1 cellular context compared by ENCODE assay signal in the genomic region with DNA sequence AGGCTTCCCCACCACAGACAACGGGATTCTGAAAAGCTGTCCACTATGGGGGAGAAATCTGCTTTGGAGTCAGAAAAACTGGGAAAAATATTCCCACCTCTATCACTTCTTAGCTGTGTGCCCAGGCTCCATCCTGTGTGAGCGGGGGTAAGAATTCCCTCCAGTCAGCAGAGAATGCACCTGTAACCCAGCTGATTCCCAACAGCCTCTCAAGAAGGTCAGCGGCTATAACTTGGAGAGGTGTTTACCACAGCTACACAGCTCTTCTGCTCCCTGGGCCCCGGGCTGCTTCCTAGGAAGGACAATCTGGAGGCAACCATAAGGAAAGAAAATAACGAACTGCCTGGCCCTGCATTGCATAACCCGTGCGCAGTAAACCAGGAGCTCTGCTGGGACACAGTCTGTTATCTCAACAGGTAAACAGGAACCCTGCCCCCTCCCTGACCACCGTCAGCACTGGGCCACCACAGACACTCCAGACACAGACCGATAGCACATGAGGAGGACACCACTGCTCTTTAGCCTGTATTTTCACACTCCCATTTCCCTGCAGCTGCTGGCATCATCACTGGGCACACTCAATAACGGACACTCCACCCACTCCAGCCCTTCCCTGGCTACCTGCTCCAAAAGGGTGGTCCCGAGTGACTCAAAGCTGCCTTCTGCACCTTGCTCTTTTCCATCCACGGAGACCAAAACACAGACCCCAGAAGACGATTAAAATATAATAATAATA.
TF ChIP-seq lines count a peak whose summit lies in the region.

No MANE protein-coding gene starts in this region.

TF ChIP-seq in HepG2, 621 proteins besides CTCF, POLR2A, EP300 and RAD21 (continued from another document and continues in another):
- TF ChIP-seq, protein P1, sequence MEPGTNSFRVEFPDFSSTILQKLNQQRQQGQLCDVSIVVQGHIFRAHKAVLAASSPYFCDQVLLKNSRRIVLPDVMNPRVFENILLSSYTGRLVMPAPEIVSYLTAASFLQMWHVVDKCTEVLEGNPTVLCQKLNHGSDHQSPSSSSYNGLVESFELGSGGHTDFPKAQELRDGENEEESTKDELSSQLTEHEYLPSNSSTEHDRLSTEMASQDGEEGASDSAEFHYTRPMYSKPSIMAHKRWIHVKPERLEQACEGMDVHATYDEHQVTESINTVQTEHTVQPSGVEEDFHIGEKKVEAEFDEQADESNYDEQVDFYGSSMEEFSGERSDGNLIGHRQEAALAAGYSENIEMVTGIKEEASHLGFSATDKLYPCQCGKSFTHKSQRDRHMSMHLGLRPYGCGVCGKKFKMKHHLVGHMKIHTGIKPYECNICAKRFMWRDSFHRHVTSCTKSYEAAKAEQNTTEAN (CRISPR knock-in tag; conservative IDR thresholded peaks at IDR 0.05): peak; percentile 82; the same call in 1 of the 2 replicates
- TF ChIP-seq CENPX (CRISPR knock-in tag; IDR thresholded peaks at IDR 0.05): no peak
- TF ChIP-seq ZSCAN30 (CRISPR knock-in tag; IDR thresholded peaks at IDR 0.05): no peak
- TF ChIP-seq, protein P2, sequence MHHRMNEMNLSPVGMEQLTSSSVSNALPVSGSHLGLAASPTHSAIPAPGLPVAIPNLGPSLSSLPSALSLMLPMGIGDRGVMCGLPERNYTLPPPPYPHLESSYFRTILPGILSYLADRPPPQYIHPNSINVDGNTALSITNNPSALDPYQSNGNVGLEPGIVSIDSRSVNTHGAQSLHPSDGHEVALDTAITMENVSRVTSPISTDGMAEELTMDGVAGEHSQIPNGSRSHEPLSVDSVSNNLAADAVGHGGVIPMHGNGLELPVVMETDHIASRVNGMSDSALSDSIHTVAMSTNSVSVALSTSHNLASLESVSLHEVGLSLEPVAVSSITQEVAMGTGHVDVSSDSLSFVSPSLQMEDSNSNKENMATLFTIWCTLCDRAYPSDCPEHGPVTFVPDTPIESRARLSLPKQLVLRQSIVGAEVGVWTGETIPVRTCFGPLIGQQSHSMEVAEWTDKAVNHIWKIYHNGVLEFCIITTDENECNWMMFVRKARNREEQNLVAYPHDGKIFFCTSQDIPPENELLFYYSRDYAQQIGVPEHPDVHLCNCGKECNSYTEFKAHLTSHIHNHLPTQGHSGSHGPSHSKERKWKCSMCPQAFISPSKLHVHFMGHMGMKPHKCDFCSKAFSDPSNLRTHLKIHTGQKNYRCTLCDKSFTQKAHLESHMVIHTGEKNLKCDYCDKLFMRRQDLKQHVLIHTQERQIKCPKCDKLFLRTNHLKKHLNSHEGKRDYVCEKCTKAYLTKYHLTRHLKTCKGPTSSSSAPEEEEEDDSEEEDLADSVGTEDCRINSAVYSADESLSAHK (CRISPR knock-in tag; IDR thresholded peaks at IDR 0.05; ENCODE audit: borderline replicate concordance): no peak
- TF ChIP-seq, protein P3, sequence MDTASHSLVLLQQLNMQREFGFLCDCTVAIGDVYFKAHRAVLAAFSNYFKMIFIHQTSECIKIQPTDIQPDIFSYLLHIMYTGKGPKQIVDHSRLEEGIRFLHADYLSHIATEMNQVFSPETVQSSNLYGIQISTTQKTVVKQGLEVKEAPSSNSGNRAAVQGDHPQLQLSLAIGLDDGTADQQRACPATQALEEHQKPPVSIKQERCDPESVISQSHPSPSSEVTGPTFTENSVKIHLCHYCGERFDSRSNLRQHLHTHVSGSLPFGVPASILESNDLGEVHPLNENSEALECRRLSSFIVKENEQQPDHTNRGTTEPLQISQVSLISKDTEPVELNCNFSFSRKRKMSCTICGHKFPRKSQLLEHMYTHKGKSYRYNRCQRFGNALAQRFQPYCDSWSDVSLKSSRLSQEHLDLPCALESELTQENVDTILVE (CRISPR knock-in tag; IDR thresholded peaks at IDR 0.05): peak; percentile 94
- TF ChIP-seq KMT2A (CRISPR knock-in tag; IDR thresholded peaks at IDR 0.05): peak; percentile 77
- TF ChIP-seq ZNF124 (CRISPR knock-in tag; IDR thresholded peaks at IDR 0.05): peak; percentile 90
- TF ChIP-seq KLF6 (CRISPR knock-in tag; IDR thresholded peaks at IDR 0.05): no peak; the same call in 1 of the 2 replicates
- no peak for TF ChIP-seq MEIS1 (CRISPR knock-in tag; IDR thresholded peaks at IDR 0.05; ENCODE audit: borderline replicate concordance)
- TF ChIP-seq, protein P4, sequence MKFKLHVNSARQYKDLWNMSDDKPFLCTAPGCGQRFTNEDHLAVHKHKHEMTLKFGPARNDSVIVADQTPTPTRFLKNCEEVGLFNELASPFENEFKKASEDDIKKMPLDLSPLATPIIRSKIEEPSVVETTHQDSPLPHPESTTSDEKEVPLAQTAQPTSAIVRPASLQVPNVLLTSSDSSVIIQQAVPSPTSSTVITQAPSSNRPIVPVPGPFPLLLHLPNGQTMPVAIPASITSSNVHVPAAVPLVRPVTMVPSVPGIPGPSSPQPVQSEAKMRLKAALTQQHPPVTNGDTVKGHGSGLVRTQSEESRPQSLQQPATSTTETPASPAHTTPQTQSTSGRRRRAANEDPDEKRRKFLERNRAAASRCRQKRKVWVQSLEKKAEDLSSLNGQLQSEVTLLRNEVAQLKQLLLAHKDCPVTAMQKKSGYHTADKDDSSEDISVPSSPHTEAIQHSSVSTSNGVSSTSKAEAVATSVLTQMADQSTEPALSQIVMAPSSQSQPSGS (CRISPR knock-in tag; IDR thresholded peaks at IDR 0.05): peak; percentile 58; the same call in 1 of the 2 replicates
- TF ChIP-seq, protein P5, sequence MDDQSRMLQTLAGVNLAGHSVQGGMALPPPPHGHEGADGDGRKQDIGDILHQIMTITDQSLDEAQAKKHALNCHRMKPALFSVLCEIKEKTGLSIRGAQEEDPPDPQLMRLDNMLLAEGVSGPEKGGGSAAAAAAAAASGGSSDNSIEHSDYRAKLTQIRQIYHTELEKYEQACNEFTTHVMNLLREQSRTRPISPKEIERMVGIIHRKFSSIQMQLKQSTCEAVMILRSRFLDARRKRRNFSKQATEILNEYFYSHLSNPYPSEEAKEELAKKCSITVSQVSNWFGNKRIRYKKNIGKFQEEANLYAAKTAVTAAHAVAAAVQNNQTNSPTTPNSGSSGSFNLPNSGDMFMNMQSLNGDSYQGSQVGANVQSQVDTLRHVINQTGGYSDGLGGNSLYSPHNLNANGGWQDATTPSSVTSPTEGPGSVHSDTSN (CRISPR knock-in tag; IDR thresholded peaks at IDR 0.05; ENCODE audit: borderline replicate concordance): no peak
- TF ChIP-seq ZFP36L1 (CRISPR knock-in tag; IDR thresholded peaks at IDR 0.05): 0 out of 2 replicates have a peak, but pooled peaks have one; percentile 72
- TF ChIP-seq POGZ (CRISPR knock-in tag; IDR thresholded peaks at IDR 0.05): peak; percentile 54
- TF ChIP-seq, protein P6, sequence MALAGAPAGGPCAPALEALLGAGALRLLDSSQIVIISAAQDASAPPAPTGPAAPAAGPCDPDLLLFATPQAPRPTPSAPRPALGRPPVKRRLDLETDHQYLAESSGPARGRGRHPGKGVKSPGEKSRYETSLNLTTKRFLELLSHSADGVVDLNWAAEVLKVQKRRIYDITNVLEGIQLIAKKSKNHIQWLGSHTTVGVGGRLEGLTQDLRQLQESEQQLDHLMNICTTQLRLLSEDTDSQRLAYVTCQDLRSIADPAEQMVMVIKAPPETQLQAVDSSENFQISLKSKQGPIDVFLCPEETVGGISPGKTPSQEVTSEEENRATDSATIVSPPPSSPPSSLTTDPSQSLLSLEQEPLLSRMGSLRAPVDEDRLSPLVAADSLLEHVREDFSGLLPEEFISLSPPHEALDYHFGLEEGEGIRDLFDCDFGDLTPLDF (CRISPR knock-in tag; IDR thresholded peaks at IDR 0.05): no peak
- TF ChIP-seq NCOR1 (IDR thresholded peaks at IDR 0.05; ENCODE audit: borderline replicate concordance, low read length): no peak; the same call in 1 of the 2 replicates
- TF ChIP-seq, protein P7, sequence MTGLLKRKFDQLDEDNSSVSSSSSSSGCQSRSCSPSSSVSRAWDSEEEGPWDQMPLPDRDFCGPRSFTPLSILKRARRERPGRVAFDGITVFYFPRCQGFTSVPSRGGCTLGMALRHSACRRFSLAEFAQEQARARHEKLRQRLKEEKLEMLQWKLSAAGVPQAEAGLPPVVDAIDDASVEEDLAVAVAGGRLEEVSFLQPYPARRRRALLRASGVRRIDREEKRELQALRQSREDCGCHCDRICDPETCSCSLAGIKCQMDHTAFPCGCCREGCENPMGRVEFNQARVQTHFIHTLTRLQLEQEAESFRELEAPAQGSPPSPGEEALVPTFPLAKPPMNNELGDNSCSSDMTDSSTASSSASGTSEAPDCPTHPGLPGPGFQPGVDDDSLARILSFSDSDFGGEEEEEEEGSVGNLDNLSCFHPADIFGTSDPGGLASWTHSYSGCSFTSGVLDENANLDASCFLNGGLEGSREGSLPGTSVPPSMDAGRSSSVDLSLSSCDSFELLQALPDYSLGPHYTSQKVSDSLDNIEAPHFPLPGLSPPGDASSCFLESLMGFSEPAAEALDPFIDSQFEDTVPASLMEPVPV (CRISPR knock-in tag; IDR thresholded peaks at IDR 0.05): peak; percentile 66; the same call in 1 of the 2 replicates
- TF ChIP-seq, protein P8, sequence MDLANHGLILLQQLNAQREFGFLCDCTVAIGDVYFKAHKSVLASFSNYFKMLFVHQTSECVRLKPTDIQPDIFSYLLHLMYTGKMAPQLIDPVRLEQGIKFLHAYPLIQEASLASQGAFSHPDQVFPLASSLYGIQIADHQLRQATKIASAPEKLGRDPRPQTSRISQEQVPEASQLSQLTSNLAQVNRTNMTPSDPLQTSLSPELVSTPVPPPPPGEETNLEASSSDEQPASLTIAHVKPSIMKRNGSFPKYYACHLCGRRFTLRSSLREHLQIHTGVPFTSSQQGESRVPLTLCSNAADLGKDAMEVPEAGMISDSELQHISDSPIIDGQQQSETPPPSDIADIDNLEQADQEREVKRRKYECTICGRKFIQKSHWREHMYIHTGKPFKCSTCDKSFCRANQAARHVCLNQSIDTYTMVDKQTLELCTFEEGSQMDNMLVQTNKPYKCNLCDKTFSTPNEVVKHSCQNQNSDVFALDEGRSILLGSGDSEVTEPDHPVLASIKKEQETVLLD (CRISPR knock-in tag; IDR thresholded peaks at IDR 0.05; ENCODE audit: low read depth): peak; percentile 71; the same call in 1 of the 2 replicates
- TF ChIP-seq, protein P9, sequence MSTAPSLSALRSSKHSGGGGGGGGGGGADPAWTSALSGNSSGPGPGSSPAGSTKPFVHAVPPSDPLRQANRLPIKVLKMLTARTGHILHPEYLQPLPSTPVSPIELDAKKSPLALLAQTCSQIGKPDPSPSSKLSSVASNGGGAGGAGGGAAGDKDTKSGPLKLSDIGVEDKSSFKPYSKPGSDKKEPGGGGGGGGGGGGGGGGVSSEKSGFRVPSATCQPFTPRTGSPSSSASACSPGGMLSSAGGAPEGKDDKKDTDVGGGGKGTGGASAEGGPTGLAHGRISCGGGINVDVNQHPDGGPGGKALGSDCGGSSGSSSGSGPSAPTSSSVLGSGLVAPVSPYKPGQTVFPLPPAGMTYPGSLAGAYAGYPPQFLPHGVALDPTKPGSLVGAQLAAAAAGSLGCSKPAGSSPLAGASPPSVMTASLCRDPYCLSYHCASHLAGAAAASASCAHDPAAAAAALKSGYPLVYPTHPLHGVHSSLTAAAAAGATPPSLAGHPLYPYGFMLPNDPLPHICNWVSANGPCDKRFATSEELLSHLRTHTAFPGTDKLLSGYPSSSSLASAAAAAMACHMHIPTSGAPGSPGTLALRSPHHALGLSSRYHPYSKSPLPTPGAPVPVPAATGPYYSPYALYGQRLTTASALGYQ (CRISPR knock-in tag; IDR thresholded peaks at IDR 0.05): peak; percentile 47; the same call in 1 of the 2 replicates
- TF ChIP-seq, protein P10, sequence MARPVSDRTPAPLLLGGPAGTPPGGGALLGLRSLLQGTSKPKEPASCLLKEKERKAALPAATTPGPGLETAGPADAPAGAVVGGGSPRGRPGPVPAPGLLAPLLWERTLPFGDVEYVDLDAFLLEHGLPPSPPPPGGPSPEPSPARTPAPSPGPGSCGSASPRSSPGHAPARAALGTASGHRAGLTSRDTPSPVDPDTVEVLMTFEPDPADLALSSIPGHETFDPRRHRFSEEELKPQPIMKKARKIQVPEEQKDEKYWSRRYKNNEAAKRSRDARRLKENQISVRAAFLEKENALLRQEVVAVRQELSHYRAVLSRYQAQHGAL (CRISPR knock-in tag; IDR thresholded peaks at IDR 0.05; ENCODE audit: not compliant biosample characterization): no peak
- peak; percentile 66 for TF ChIP-seq ISL2 (CRISPR knock-in tag; IDR thresholded peaks at IDR 0.05)
- TF ChIP-seq, protein P11, sequence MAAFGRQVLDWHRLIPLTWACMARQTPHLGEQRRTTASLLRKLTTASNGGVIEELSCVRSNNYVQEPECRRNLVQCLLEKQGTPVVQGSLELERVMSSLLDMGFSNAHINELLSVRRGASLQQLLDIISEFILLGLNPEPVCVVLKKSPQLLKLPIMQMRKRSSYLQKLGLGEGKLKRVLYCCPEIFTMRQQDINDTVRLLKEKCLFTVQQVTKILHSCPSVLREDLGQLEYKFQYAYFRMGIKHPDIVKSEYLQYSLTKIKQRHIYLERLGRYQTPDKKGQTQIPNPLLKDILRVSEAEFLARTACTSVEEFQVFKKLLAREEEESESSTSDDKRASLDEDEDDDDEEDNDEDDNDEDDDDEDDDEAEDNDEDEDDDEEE (CRISPR knock-in tag; IDR thresholded peaks at IDR 0.05): no peak
- TF ChIP-seq, protein P12, sequence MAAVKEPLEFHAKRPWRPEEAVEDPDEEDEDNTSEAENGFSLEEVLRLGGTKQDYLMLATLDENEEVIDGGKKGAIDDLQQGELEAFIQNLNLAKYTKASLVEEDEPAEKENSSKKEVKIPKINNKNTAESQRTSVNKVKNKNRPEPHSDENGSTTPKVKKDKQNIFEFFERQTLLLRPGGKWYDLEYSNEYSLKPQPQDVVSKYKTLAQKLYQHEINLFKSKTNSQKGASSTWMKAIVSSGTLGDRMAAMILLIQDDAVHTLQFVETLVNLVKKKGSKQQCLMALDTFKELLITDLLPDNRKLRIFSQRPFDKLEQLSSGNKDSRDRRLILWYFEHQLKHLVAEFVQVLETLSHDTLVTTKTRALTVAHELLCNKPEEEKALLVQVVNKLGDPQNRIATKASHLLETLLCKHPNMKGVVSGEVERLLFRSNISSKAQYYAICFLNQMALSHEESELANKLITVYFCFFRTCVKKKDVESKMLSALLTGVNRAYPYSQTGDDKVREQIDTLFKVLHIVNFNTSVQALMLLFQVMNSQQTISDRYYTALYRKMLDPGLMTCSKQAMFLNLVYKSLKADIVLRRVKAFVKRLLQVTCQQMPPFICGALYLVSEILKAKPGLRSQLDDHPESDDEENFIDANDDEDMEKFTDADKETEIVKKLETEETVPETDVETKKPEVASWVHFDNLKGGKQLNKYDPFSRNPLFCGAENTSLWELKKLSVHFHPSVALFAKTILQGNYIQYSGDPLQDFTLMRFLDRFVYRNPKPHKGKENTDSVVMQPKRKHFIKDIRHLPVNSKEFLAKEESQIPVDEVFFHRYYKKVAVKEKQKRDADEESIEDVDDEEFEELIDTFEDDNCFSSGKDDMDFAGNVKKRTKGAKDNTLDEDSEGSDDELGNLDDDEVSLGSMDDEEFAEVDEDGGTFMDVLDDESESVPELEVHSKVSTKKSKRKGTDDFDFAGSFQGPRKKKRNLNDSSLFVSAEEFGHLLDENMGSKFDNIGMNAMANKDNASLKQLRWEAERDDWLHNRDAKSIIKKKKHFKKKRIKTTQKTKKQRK (IDR thresholded peaks at IDR 0.05; ENCODE audit: low read length): no peak
- no peak for TF ChIP-seq ATRX (CRISPR knock-in tag; IDR thresholded peaks at IDR 0.05; ENCODE audit: borderline replicate concordance)
- TF ChIP-seq, protein P13, sequence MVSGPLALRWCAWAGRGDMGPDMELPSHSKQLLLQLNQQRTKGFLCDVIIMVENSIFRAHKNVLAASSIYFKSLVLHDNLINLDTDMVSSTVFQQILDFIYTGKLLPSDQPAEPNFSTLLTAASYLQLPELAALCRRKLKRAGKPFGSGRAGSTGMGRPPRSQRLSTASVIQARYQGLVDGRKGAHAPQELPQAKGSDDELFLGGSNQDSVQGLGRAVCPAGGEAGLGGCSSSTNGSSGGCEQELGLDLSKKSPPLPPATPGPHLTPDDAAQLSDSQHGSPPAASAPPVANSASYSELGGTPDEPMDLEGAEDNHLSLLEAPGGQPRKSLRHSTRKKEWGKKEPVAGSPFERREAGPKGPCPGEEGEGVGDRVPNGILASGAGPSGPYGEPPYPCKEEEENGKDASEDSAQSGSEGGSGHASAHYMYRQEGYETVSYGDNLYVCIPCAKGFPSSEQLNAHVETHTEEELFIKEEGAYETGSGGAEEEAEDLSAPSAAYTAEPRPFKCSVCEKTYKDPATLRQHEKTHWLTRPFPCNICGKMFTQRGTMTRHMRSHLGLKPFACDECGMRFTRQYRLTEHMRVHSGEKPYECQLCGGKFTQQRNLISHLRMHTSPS (CRISPR knock-in tag; IDR thresholded peaks at IDR 0.05; ENCODE audit: low read depth): 0 out of 2 replicates have a peak, but pooled peaks have one; percentile 61
- TF ChIP-seq ZNF746 (CRISPR knock-in tag; IDR thresholded peaks at IDR 0.05): peak; percentile 53; the same call in 1 of the 2 replicates
